8 cellular contexts compared by ENCODE assay signal in the genomic region with DNA sequence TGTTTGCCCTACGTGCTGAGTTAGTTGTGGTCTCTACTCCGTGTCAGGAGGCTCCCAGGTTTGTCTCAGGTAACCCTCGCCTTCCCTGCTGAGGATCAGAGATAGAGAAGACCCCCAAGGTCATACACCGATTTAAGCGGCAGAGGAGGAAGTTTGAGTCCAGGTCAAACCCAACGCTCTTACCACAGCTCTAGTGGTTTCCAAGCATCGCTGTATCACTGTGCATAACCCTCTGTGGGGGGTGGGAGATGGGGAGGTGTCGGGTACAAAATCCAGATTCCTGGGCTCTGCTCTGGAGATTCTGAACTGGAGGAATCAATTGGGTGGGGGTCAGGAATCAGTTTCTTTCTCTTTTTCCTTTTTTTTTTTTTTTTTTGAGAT. TPM values are rescaled to one million over a fixed set of nuclear protein-coding genes. Genes with fewer than 3 reads are reported as not detected.
DNase-seq lines count a peak whose midpoint lies in the region; ATAC-seq and TF ChIP-seq lines count a peak whose summit lies in the region.

No MANE protein-coding gene starts in this region.

- no peak for ATAC-seq in activated CD4-positive, alpha-beta T cell treated with anti-CD3 and anti-CD28 coated beads for 36 hours
- ATAC-seq in activated B cell treated with CpG ODN at 0.5 μM for 24 hours (ENCODE audit: low read depth) (no peak), HG03354 (IDR thresholded peaks at IDR 0.05; ENCODE audit: poor library complexity, severe bottlenecking, unreplicated experiment) (no peak)

- H3K4me3 Mint-ChIP-seq in activated CD4-positive, alpha-beta T cell treated with anti-CD3 and anti-CD28 coated beads for 36 hours: peak overlapping the region; percentile 76
- peak overlapping the region; percentile 91 for H3K4me3 Mint-ChIP-seq in activated B cell treated with CpG ODN at 0.5 μM for 24 hours

- no peak for DNase-seq in activated CD4-positive, alpha-beta T cell treated with anti-CD3 and anti-CD28 coated beads for 36 hours
- DNase-seq in activated CD4-positive, alpha-beta T cell treated with anti-CD3 and anti-CD28 coated beads for 1 hour: no peak
- no peak for DNase-seq in activated B cell treated with CpG ODN at 0.5 μM for 24 hours
- no peak for DNase-seq in HCEC 1CT
- no peak for DNase-seq in ACHN

- intact Hi-C loops in activated CD4-positive, alpha-beta T cell treated with anti-CD3 and anti-CD28 coated beads for 36 hours (cut with DNase I, micrococcal nuclease): loop anchor here (1.0 to 5.0 kb wide), 7 partner anchors 10 to 244 kb away; a partner anchor contains a TSS
- intact Hi-C loops in activated B cell treated with CpG ODN at 0.5 μM for 24 hours (cut with micrococcal nuclease): loop anchor here (1.0 to 5.0 kb wide), 8 partner anchors 9 to 294 kb away; a partner anchor contains a TSS

- H3K27ac ChIP-seq in temporal lobe (ENCODE audit: low read depth, low read length): peak overlapping the region; percentile 92

- no peak for TF ChIP-seq CTCF in activated B cell treated with CpG ODN at 0.5 μM for 24 hours (IDR thresholded peaks at IDR 0.05)

- peak overlapping the region; percentile 74 for H3K27ac Mint-ChIP-seq in activated CD4-positive, alpha-beta T cell treated with anti-CD3 and anti-CD28 coated beads for 36 hours
- peak overlapping the region; percentile 91 for H3K27ac Mint-ChIP-seq in activated B cell treated with CpG ODN at 0.5 μM for 24 hours

- CTCF ChIA-PET in activated CD4-positive, alpha-beta T cell treated with anti-CD3 and anti-CD28 coated beads for 36 hours (lab: Charles Lee): interaction anchor here (0.7 to 2.0 kb wide), 2 partner anchors 10 to 70 kb away, joined by 3 to 5 read pairs; a partner anchor contains a TSS
- CTCF ChIA-PET in activated B cell treated with CpG ODN at 0.5 μM for 24 hours (lab: Charles Lee): interaction anchor here (1.2 kb wide), 1 partner anchor 73 kb away, joined by 3 read pairs; no protein-coding TSS in a partner anchor

- peak overlapping the region; percentile 64 for H3K4me3 ChIP-seq in iPS-18c (ENCODE audit: insufficient read depth, low read depth, low read length)

- no peaks in the 10 kb centered on the region for H3K9me3 Mint-ChIP-seq in activated CD4-positive, alpha-beta T cell treated with anti-CD3 and anti-CD28 coated beads for 36 hours (ENCODE audit: low read depth)
- H3K9me3 Mint-ChIP-seq in activated B cell treated with CpG ODN at 0.5 μM for 24 hours: no peaks in the 10 kb centered on the region

- peaks cover 7% of the 10 kb centered on the region for H3K36me3 Mint-ChIP-seq in activated CD4-positive, alpha-beta T cell treated with anti-CD3 and anti-CD28 coated beads for 36 hours (ENCODE audit: low read depth)
- peaks cover 5% of the 10 kb centered on the region for H3K36me3 Mint-ChIP-seq in activated B cell treated with CpG ODN at 0.5 μM for 24 hours (ENCODE audit: low read depth)

- H3K4me1 Mint-ChIP-seq in activated CD4-positive, alpha-beta T cell treated with anti-CD3 and anti-CD28 coated beads for 36 hours: peaks cover 38% of the 10 kb centered on the region
- H3K4me1 Mint-ChIP-seq in activated B cell treated with CpG ODN at 0.5 μM for 24 hours: peaks cover 67% of the 10 kb centered on the region

- H3K27me3 Mint-ChIP-seq in activated CD4-positive, alpha-beta T cell treated with anti-CD3 and anti-CD28 coated beads for 36 hours: no peaks in the 10 kb centered on the region
- no peaks in the 10 kb centered on the region for H3K27me3 Mint-ChIP-seq in activated B cell treated with CpG ODN at 0.5 μM for 24 hours

- in situ Hi-C loops in ACHN (cut with HindIII; ENCODE audit: low pct_ligation_motif_present, low pct_unique_long_range_greater_than_20kb, low sequenced_read_pairs): no loop called here

- POLR2A ChIA-PET in activated CD4-positive, alpha-beta T cell treated with anti-CD3 and anti-CD28 coated beads for 36 hours (lab: Charles Lee): interaction anchor here (1.1 kb wide), 1 partner anchor 73 kb away, joined by 3 read pairs; no protein-coding TSS in a partner anchor
- POLR2A ChIA-PET in activated B cell treated with CpG ODN at 0.5 μM for 24 hours (lab: Charles Lee): interaction anchor here (0.7 to 12.7 kb wide), 7 partner anchors 10 to 110 kb away, joined by 3 to 191 read pairs (median 4); a partner anchor contains a TSS

- H3K9me3 ChIP-seq in iPS-18c (ENCODE audit: control insufficient read depth, insufficient read depth, low read length): peaks cover 2% of the 10 kb centered on the region

RNA-seq across cellular contexts. Expression of a gene that starts 0.6 kb away (rescaled TPM):
- 10 to 100 TPM; 21.9 to 23.1 TPM for total RNA-seq in activated CD4-positive, alpha-beta T cell treated with anti-CD3 and anti-CD28 coated beads for 36 hours
- total RNA-seq in activated B cell treated with CpG ODN at 0.5 μM for 24 hours (47.5 and 53.3 TPM in 2 replicates), temporal lobe (6.6 TPM)

RNA-seq across cellular contexts. Expression of a gene that starts 3.4 kb away (rescaled TPM):
- 10 to 100 TPM; 80.0 to 80.3 TPM for total RNA-seq in activated CD4-positive, alpha-beta T cell treated with anti-CD3 and anti-CD28 coated beads for 36 hours
- total RNA-seq in activated B cell treated with CpG ODN at 0.5 μM for 24 hours (86.7 and 97.4 TPM in 2 replicates), temporal lobe (24.1 TPM)

RNA-seq across cellular contexts. Expression of a gene that starts 4.9 kb away (rescaled TPM):
- total RNA-seq in activated CD4-positive, alpha-beta T cell treated with anti-CD3 and anti-CD28 coated beads for 36 hours: 10 to 100 TPM; 61.8 to 74.1 TPM
- total RNA-seq in activated B cell treated with CpG ODN at 0.5 μM for 24 hours (81.0 and 95.3 TPM in 2 replicates), temporal lobe (10.6 TPM)

RNA-seq across cellular contexts. Expression of a gene that starts 5.0 kb away (rescaled TPM):
- total RNA-seq in activated CD4-positive, alpha-beta T cell treated with anti-CD3 and anti-CD28 coated beads for 36 hours: 10 to 100 TPM; 23.9 to 27.1 TPM
- total RNA-seq in activated B cell treated with CpG ODN at 0.5 μM for 24 hours (50.6 and 51.3 TPM in 2 replicates), temporal lobe (5.4 TPM)

RNA-seq across cellular contexts. Expression of a gene that starts 9.9 kb away (rescaled TPM):
- 10 to 100 TPM; 19.9 to 21.3 TPM for total RNA-seq in activated CD4-positive, alpha-beta T cell treated with anti-CD3 and anti-CD28 coated beads for 36 hours
- total RNA-seq in activated B cell treated with CpG ODN at 0.5 μM for 24 hours (31.4 and 39.4 TPM in 2 replicates), temporal lobe (16.2 TPM)
